In the genomic region with DNA sequence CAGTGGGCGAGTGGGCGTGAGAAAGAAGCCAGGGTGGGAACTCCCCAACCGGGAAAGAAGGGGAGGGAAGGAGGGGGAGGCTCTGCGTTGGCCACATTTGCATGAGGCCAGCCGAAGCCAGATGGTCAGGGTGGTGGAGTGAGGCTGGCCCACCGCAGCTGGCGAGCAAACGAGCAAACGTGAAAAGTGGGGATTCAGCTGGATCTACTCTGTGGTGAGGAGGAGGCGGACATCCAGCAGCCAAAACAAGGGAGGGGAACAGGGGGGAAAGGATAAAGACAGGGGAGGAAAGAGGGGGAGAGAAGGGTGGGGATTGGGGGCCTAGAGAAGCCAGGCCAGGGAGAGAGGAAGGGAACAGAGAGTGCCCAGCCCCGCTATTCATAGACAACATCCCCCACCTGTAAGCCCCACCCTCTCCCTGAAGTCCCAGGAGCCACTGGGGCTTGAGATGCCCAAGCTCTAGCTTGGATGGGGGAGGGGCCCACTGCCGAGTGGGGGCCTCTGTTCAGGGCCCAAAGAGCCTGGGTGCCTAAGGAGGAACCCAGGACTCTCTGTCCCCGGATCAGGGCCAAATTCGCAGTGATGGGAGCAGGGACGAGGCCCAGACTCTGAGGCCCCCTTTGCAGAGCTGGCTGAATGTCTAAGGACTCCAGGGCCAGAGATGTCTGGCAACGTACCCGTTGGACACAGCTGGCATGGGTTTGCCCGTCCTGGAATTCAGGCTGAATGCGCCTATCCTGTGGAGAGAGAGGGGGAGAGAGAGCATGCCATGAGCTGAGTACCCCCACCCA, we compare ENCODE assay signal across 12 cellular contexts. TPM values are rescaled to one million over a fixed set of nuclear protein-coding genes. Genes with fewer than 3 reads are reported as not detected.
DNase-seq lines count a peak whose midpoint lies in the region; ATAC-seq and TF ChIP-seq lines count a peak whose summit lies in the region.
"Had no signal": no experiment of that assay in that cellular context is flagged by ENCODE, and none has a peak within 500 bp of the region (broad histone marks: within the 10 kb centered on the region; RNA-seq: fewer than 3 reads in every experiment).

No MANE protein-coding gene starts in this region.

- H3K27me3 Mint-ChIP-seq in brain, result no peaks in the 10 kb centered on the region

- H3K4me1 Mint-ChIP-seq in brain, result peaks cover 62% of the 10 kb centered on the region

- no peaks in the 10 kb centered on the region for H3K27me3 ChIP-seq in right cardiac atrium (ENCODE audit: control insufficient read depth, insufficient read depth)

- H3K36me3 Mint-ChIP-seq in brain, result no peaks in the 10 kb centered on the region

- intact Hi-C loops in right cardiac atrium (cut with DNase I), result no loop called here
- intact Hi-C loops in Right ventricle myocardium superior (cut with DNase I), result no loop called here
- intact Hi-C loops in mucosa of descending colon (cut with DNase I, micrococcal nuclease), result no loop called here

- H3K4me1 ChIP-seq in right cardiac atrium (ENCODE audit: control insufficient read depth, insufficient read depth, low read length), result no peaks in the 10 kb centered on the region
- no peaks in the 10 kb centered on the region for H3K4me1 ChIP-seq in mucosa of descending colon (ENCODE audit: low read depth)
- H3K4me1 ChIP-seq: foreskin keratinocyte had no signal

- H3K4me3 ChIP-seq in right cardiac atrium (ENCODE audit: low read length) (no peak overlapping the region), mucosa of descending colon (no peak overlapping the region)
- H3K4me3 ChIP-seq: stomach had no signal

- ATAC-seq in right cardiac atrium (peak in 1 of 2 donors; percentile 33), Right ventricle myocardium superior (ENCODE audit: poor library complexity) (no peak), mucosa of descending colon (peak; percentile 23), GM21723 (IDR thresholded peaks at IDR 0.05; ENCODE audit: unreplicated experiment) (no peak)
- ATAC-seq: foreskin keratinocyte had no signal

- TF ChIP-seq CTCF in brain (conservative IDR thresholded peaks at IDR 0.05) (no peak), mucosa of descending colon (IDR thresholded peaks at IDR 0.05) (no peak)

- H3K36me3 ChIP-seq in mucosa of descending colon (ENCODE audit: low read depth), result no peaks in the 10 kb centered on the region
- H3K36me3 ChIP-seq: stomach had no signal

- 56% methylated on average over 19 of the region's 19 CpGs for WGBS in right cardiac atrium

- H3K9me3 ChIP-seq in right cardiac atrium (ENCODE audit: control insufficient read depth, low read length) (no peaks in the 10 kb centered on the region), mucosa of descending colon (no peaks in the 10 kb centered on the region)
- H3K9me3 ChIP-seq: stomach had no signal

- DNase-seq in right cardiac atrium (peak in 2 of 3 donors; percentile 43 to 69), Right ventricle myocardium superior (no peak), mucosa of descending colon (no peak), GDM1 (lab: John Stamatoyannopoulos, UW) (no peak), NCI-H774 (lab: John Stamatoyannopoulos, UW) (no peak), AG20443 (ENCODE audit: low spot score) (no peak)
- DNase-seq: activated naive CD4-positive, alpha-beta T cell; foreskin keratinocyte; kidney glomerular epithelial cell; stomach had no signal

- H3K27ac Mint-ChIP-seq in brain, result peak overlapping the region; percentile 23 to 88 (median 64)

- H3K27ac ChIP-seq in right cardiac atrium (ENCODE audit: low read length), result no peak overlapping the region
- H3K27ac ChIP-seq: foreskin keratinocyte, stomach had no signal

- H3K9me3 Mint-ChIP-seq in brain, result no peaks in the 10 kb centered on the region

- no peak overlapping the region for H3K4me3 Mint-ChIP-seq in brain

RNA-seq across cellular contexts. Expression of a gene that starts 45.1 kb away (rescaled TPM):
- total RNA-seq in right cardiac atrium, result 10 to 100 TPM; 31.7 to 80.9 (median 70.3) TPM
- 27.5 TPM for polyA plus RNA-seq in right cardiac atrium
- 10.0 TPM for total RNA-seq in Right ventricle myocardium superior
- polyA plus RNA-seq in brain (ENCODE audit: insufficient read depth, low read depth, low replicate concordance), result 22.9 TPM
- 10 to 100 TPM in 1 of 3 donors, 1 to 10 TPM in 2; 4.7 to 15.2 (median 6.1) TPM for total RNA-seq in mucosa of descending colon
- total RNA-seq: foreskin keratinocyte had no signal

Comparison
In these comparisons a context has a peak if more than half of its experiments do, and no peak if none do; other contexts are left out.
1. DNase-seq: peak in right cardiac atrium (2 of 3); none in Right ventricle myocardium superior (single experiment), mucosa of descending colon (0 of 3), GDM1 (single experiment), NCI-H774 (single experiment) and AG20443 (single experiment).